ENCODE assay signal across 14 cellular contexts in genomic region chr19:36182612-36183454, GRCh38. TPM values are rescaled to one million over a fixed set of nuclear protein-coding genes. Genes with fewer than 3 reads are reported as not detected.
DNase-seq lines count a peak whose midpoint lies in the region; ATAC-seq and TF ChIP-seq lines count a peak whose summit lies in the region.
"Had no signal": no experiment of that assay in that cellular context is flagged by ENCODE, and none has a peak within 500 bp of the region (broad histone marks: within the 10 kb centered on the region; RNA-seq: fewer than 3 reads in every experiment).

No MANE protein-coding gene starts in this region.

- no peaks in the 10 kb centered on the region for H3F3A ChIP-seq in SK-N-SH (replicated peaks; ENCODE audit: insufficient read depth)

- peak overlapping the region; percentile 70; the same call in 1 of the 2 replicates for H3K27ac ChIP-seq in HUES6 (ENCODE audit: low read depth, low read length)
- H3K27ac ChIP-seq in right atrium auricular region, result peak overlapping the region; percentile 13 to 69
- H3K27ac ChIP-seq in psoas muscle, result peak overlapping the region; percentile 77
- no peak overlapping the region for H3K27ac ChIP-seq in SK-N-SH (ENCODE audit: low read depth in 2 of 2, low read length in 1 of 2)

- H3K79me2 ChIP-seq in SK-N-SH (ENCODE audit: insufficient read depth), result no peaks in the 10 kb centered on the region

- peak overlapping the region; percentile 71 for H3K9ac ChIP-seq in HUES6 (ENCODE audit: low read length)
- H3K9ac ChIP-seq in SK-N-SH, result no peak overlapping the region

- no peak overlapping the region for H3K4me2 ChIP-seq in SK-N-SH

- H3K9me3 ChIP-seq in HUES6 (ENCODE audit: control insufficient read depth, insufficient read depth, low read depth, low read length) (no peaks in the 10 kb centered on the region), right atrium auricular region (no peaks in the 10 kb centered on the region), psoas muscle (no peaks in the 10 kb centered on the region), SK-N-SH (no peaks in the 10 kb centered on the region)

- in situ Hi-C loops in astrocyte of the spinal cord (cut with HindIII; ENCODE audit: low sequenced_read_pairs), result no loop called here

- TF ChIP-seq RAD21 in SK-N-SH (IDR thresholded peaks at IDR 0.05; ENCODE audit: low read length), result no peak

- CTCF ChIA-PET in SK-N-SH (lab: Yijun Ruan, JAX), result interaction anchor here (0.7 to 1.6 kb wide), 2 partner anchors 8 to 56 kb away, joined by 3 read pairs; no protein-coding TSS in a partner anchor

- ATAC-seq in psoas muscle (peak; percentile 50 to 72 (median 61)), HG03354 (IDR thresholded peaks at IDR 0.05; ENCODE audit: poor library complexity, severe bottlenecking, unreplicated experiment) (no peak)
- ATAC-seq: left lobe of liver had no signal

- no peaks in the 10 kb centered on the region for H4K20me1 ChIP-seq in SK-N-SH (ENCODE audit: insufficient read depth)

- H3K4me3 ChIP-seq in HUES6 (ENCODE audit: low read depth, low read length), result peak overlapping the region; percentile 8; the same call in 1 of the 2 replicates
- no peak overlapping the region for H3K4me3 ChIP-seq in astrocyte of the spinal cord (ENCODE audit: low read depth, low read length)
- no peak overlapping the region for H3K4me3 ChIP-seq in right atrium auricular region
- no peak overlapping the region for H3K4me3 ChIP-seq in psoas muscle
- no peak overlapping the region for H3K4me3 ChIP-seq in SK-N-SH (ENCODE audit: low read depth in 2 of 2, low read length in 1 of 2)

- peak; percentile 80 for DNase-seq in astrocyte of the spinal cord (ENCODE audit: low read depth, low spot score)
- DNase-seq in right atrium auricular region (ENCODE audit: low spot score), result no peak
- DNase-seq in psoas muscle, result no peak
- DNase-seq in SK-N-SH, result no peak
- DNase-seq in dermis blood vessel endothelial cell, result no peak
- no peak for DNase-seq in activated CD4-positive, alpha-beta T cell treated with anti-CD3 and anti-CD28 coated beads, Interleukin-2, amount 50 U/mL, for 4 hours
- DNase-seq: activated CD8-positive, alpha-beta memory T cell treated with anti-CD3 and anti-CD28 coated beads for 24 hours; activated gamma-delta T cell treated with Interleukin-2 at 50 U/mL for 16 hours; foreskin fibroblast; MV-4-11; NCI-H2227 treated with DMSO at 0.1 percent for 48 hours had no signal

- no peaks in the 10 kb centered on the region for H3K9me2 ChIP-seq in SK-N-SH

- intact Hi-C loops in psoas muscle (cut with DNase I), result loop anchor here in 1 of 2 donors (10.0 kb wide), 1 partner anchor 312 kb away; no protein-coding TSS in a partner anchor

- H3K36me3 ChIP-seq in HUES6 (ENCODE audit: control insufficient read depth, insufficient read depth, low read length), result no peaks in the 10 kb centered on the region
- no peaks in the 10 kb centered on the region for H3K36me3 ChIP-seq in right atrium auricular region
- H3K36me3 ChIP-seq in psoas muscle (ENCODE audit: insufficient read depth in 1 of 2, low read depth in 1 of 2), result peaks cover 0 to 16% of the 10 kb centered on the region in 2 donors
- peaks cover 0 to 9% of the 10 kb centered on the region in 2 experiments for H3K36me3 ChIP-seq in SK-N-SH (replicated peaks in 1 of 2; ENCODE audit: control insufficient read depth in 1 of 2, insufficient read depth in 2 of 2, low read length in 1 of 2)

- 46 to 61% (median 51%) methylated on average over 21 of the region's 21 CpGs for WGBS in psoas muscle, 3 donors
- 84% methylated on average over 21 of the region's 21 CpGs for WGBS in SK-N-SH (ENCODE audit: low lambda C conversion rate)

- no peaks in the 10 kb centered on the region for H3K27me3 ChIP-seq in HUES6 (ENCODE audit: control insufficient read depth, insufficient read depth, low read length)
- H3K27me3 ChIP-seq in right atrium auricular region, result no peaks in the 10 kb centered on the region
- no peaks in the 10 kb centered on the region for H3K27me3 ChIP-seq in psoas muscle (ENCODE audit: insufficient read depth in 3 of 3, low read length in 2 of 3)
- no peaks in the 10 kb centered on the region for H3K27me3 ChIP-seq in SK-N-SH (ENCODE audit: insufficient read depth)

- POLR2A ChIA-PET in SK-N-SH (lab: Yijun Ruan, JAX), result no interaction called here

- TF ChIP-seq EP300 in SK-N-SH (IDR thresholded peaks at IDR 0.05; ENCODE audit: borderline replicate concordance in 1 of 2, low read depth in 1 of 2, low read length in 1 of 2), result no peak

- TF ChIP-seq CTCF in astrocyte of the spinal cord (IDR thresholded peaks at IDR 0.05; ENCODE audit: low read depth, low read length) (no peak), right atrium auricular region (IDR thresholded peaks at IDR 0.05) (no peak), psoas muscle (IDR thresholded peaks at IDR 0.05) (no peak), SK-N-SH (IDR thresholded peaks at IDR 0.05) (no peak)

- H3K4me1 ChIP-seq in HUES6 (ENCODE audit: control insufficient read depth, insufficient read depth, low read length) (peaks cover 15% of the 10 kb centered on the region), right atrium auricular region (no peaks in the 10 kb centered on the region), psoas muscle (peaks cover 2% of the 10 kb centered on the region), SK-N-SH (ENCODE audit: control insufficient read depth in 1 of 2, insufficient read depth in 2 of 2, low read depth in 1 of 2, low read length in 1 of 2) (no peaks in the 10 kb centered on the region)

- H2AFZ ChIP-seq in SK-N-SH (ENCODE audit: low read depth), result no peak overlapping the region

TF ChIP-seq in SK-N-SH, 30 proteins besides CTCF, POLR2A, EP300 and RAD21 (continues in another document):
- TF ChIP-seq SIN3A (IDR thresholded peaks at IDR 0.05; ENCODE audit: borderline replicate concordance, low read depth, low read length) (no peak), RXRA (IDR thresholded peaks at IDR 0.05; ENCODE audit: borderline replicate concordance, low read depth) (no peak), NFIC (IDR thresholded peaks at IDR 0.05; ENCODE audit: borderline replicate concordance) (no peak), EZH2phosphoT487 (IDR thresholded peaks at IDR 0.05; ENCODE audit: borderline replicate concordance, low read depth) (no peak), GABPA (IDR thresholded peaks at IDR 0.05; ENCODE audit: low read depth) (no peak), RCOR1 (IDR thresholded peaks at IDR 0.05; ENCODE audit: low read length) (no peak), IRF3 (IDR thresholded peaks at IDR 0.05; ENCODE audit: low read depth, low read length) (no peak), MXI1 (IDR thresholded peaks at IDR 0.05; ENCODE audit: low read depth, low read length) (no peak), ELF1 (IDR thresholded peaks at IDR 0.05) (no peak), POLR2AphosphoS5 (IDR thresholded peaks at IDR 0.05; ENCODE audit: low read depth, low read length) (no peak), FOXJ3 (CRISPR knock-in tag; IDR thresholded peaks at IDR 0.05) (no peak), USF2 (IDR thresholded peaks at IDR 0.05; ENCODE audit: borderline replicate concordance, low read depth, low read length) (no peak), CHD2 (IDR thresholded peaks at IDR 0.05; ENCODE audit: low read length, partially characterized antibody) (no peak), NRF1 (IDR thresholded peaks at IDR 0.05; ENCODE audit: low read depth, low read length) (no peak)

RNA-seq across cellular contexts. Expression of gene COX7A1, which starts 30.6 kb away (rescaled TPM):
- total RNA-seq in right atrium auricular region, result 100 to 1,000 TPM; 136 to 347 TPM
- 1,000 to 10,000 TPM; 1,453 to 1,741 (median 1,623) TPM for total RNA-seq in psoas muscle
- polyA plus RNA-seq in psoas muscle, result 1,000 to 10,000 TPM in 1 of 3 donors, 100 to 1,000 TPM in 2; 571 to 1,031 (median 717) TPM
- not detected in 2 replicates for polyA plus RNA-seq in SK-N-SH (2012; rRNA removed)
- not detected in 2 replicates for polyA plus RNA-seq in SK-N-SH (2012; cell fraction: cytosol; rRNA removed)
- polyA plus RNA-seq in SK-N-SH (2012; cell fraction: nucleus; rRNA removed), result not detected in 2 replicates
- total RNA-seq in dermis blood vessel endothelial cell, result 7.1 and 24.0 TPM in 2 replicates

RNA-seq across cellular contexts. Expression of gene ZNF565, which starts 31.6 kb away (rescaled TPM):
- total RNA-seq in right atrium auricular region, result 1 to 10 TPM; 2.4 to 3.1 TPM
- 1 to 10 TPM; 2.5 to 4.1 (median 3.6) TPM for total RNA-seq in psoas muscle
- 1 to 10 TPM; 3.1 to 6.0 (median 3.6) TPM for polyA plus RNA-seq in psoas muscle
- 1.5 and 1.9 TPM in 2 replicates for polyA plus RNA-seq in SK-N-SH (2012; rRNA removed)
- 1.1 and 1.4 TPM in 2 replicates for polyA plus RNA-seq in SK-N-SH (2012; cell fraction: cytosol; rRNA removed)
- 2.4 and 6.0 TPM in 2 replicates for polyA plus RNA-seq in SK-N-SH (2012; cell fraction: nucleus; rRNA removed)
- total RNA-seq in dermis blood vessel endothelial cell, result 2.4 and 6.5 TPM in 2 replicates

RNA-seq across cellular contexts. Expression of gene ZNF146, which starts 32.1 kb away (rescaled TPM):
- total RNA-seq in right atrium auricular region (10 to 100 TPM; 46.2 to 48.0 TPM), psoas muscle (10 to 100 TPM; 31.2 to 78.4 (median 65.7) TPM), dermis blood vessel endothelial cell (123 and 131 TPM in 2 replicates)
- polyA plus RNA-seq in psoas muscle (100 to 1,000 TPM in 1 of 3 donors, 10 to 100 TPM in 2; 30.5 to 114 (median 39.6) TPM), SK-N-SH (2012; rRNA removed) (25.4 and 35.8 TPM in 2 replicates)
- 51.1 and 63.3 TPM in 2 replicates for polyA plus RNA-seq in SK-N-SH (2012; cell fraction: cytosol; rRNA removed)
- 9.7 and 21.3 TPM in 2 replicates for polyA plus RNA-seq in SK-N-SH (2012; cell fraction: nucleus; rRNA removed)

RNA-seq across cellular contexts. Expression of gene CAPNS1, which starts 43.0 kb away (rescaled TPM):
- total RNA-seq in right atrium auricular region (100 to 1,000 TPM; 222 to 238 TPM), psoas muscle (100 to 1,000 TPM; 465 to 626 (median 571) TPM), dermis blood vessel endothelial cell (314 and 443 TPM in 2 replicates)
- polyA plus RNA-seq in psoas muscle (100 to 1,000 TPM; 464 to 484 (median 475) TPM), SK-N-SH (2012; rRNA removed) (999 and 1,027 TPM in 2 replicates)
- polyA plus RNA-seq in SK-N-SH (2012; cell fraction: cytosol; rRNA removed), result 704 and 867 TPM in 2 replicates
- polyA plus RNA-seq in SK-N-SH (2012; cell fraction: nucleus; rRNA removed), result 330 and 555 TPM in 2 replicates

Comparison
In these comparisons a context has a peak if more than half of its experiments do, and no peak if none do; other contexts are left out.
1. H3K27ac ChIP-seq: peak in HUES6 (single experiment), right atrium auricular region (2 of 2) and psoas muscle (single experiment); none in SK-N-SH (0 of 2).
2. RNA of gene COX7A1, which starts 30.6 kb away (total RNA-seq): 1,453 to 1,741 TPM in psoas muscle; 136 to 347 TPM in right atrium auricular region and 7.1 to 24.0 TPM in dermis blood vessel endothelial cell; every median in the first group is over 4 times any median in the second.